Comparison of ENCODE assay signal across 1 cellular context in the genomic region with DNA sequence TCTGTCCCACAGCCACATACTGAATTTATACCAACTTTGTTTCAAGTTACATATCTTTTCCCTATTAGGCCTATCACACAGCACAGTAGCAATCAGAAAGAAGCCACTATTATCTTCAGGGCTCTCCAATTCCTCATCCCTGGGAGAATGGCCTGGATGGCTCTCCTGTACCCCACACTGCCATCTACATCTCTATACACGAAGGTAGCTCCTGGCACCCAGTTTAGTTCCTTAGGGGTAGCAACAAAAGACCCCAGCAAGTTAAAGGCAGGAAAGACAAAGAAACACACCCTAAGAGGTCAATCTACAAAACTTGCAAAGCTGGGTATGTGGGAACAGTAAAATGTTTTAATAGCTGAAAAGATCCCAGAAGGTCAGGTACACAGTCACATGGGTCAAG.
TF ChIP-seq lines count a peak whose summit lies in the region.

No MANE protein-coding gene starts in this region.

TF ChIP-seq in GM23338, 12 proteins besides CTCF, POLR2A, EP300 and RAD21 (continued from another document):
- TF ChIP-seq, protein P1, sequence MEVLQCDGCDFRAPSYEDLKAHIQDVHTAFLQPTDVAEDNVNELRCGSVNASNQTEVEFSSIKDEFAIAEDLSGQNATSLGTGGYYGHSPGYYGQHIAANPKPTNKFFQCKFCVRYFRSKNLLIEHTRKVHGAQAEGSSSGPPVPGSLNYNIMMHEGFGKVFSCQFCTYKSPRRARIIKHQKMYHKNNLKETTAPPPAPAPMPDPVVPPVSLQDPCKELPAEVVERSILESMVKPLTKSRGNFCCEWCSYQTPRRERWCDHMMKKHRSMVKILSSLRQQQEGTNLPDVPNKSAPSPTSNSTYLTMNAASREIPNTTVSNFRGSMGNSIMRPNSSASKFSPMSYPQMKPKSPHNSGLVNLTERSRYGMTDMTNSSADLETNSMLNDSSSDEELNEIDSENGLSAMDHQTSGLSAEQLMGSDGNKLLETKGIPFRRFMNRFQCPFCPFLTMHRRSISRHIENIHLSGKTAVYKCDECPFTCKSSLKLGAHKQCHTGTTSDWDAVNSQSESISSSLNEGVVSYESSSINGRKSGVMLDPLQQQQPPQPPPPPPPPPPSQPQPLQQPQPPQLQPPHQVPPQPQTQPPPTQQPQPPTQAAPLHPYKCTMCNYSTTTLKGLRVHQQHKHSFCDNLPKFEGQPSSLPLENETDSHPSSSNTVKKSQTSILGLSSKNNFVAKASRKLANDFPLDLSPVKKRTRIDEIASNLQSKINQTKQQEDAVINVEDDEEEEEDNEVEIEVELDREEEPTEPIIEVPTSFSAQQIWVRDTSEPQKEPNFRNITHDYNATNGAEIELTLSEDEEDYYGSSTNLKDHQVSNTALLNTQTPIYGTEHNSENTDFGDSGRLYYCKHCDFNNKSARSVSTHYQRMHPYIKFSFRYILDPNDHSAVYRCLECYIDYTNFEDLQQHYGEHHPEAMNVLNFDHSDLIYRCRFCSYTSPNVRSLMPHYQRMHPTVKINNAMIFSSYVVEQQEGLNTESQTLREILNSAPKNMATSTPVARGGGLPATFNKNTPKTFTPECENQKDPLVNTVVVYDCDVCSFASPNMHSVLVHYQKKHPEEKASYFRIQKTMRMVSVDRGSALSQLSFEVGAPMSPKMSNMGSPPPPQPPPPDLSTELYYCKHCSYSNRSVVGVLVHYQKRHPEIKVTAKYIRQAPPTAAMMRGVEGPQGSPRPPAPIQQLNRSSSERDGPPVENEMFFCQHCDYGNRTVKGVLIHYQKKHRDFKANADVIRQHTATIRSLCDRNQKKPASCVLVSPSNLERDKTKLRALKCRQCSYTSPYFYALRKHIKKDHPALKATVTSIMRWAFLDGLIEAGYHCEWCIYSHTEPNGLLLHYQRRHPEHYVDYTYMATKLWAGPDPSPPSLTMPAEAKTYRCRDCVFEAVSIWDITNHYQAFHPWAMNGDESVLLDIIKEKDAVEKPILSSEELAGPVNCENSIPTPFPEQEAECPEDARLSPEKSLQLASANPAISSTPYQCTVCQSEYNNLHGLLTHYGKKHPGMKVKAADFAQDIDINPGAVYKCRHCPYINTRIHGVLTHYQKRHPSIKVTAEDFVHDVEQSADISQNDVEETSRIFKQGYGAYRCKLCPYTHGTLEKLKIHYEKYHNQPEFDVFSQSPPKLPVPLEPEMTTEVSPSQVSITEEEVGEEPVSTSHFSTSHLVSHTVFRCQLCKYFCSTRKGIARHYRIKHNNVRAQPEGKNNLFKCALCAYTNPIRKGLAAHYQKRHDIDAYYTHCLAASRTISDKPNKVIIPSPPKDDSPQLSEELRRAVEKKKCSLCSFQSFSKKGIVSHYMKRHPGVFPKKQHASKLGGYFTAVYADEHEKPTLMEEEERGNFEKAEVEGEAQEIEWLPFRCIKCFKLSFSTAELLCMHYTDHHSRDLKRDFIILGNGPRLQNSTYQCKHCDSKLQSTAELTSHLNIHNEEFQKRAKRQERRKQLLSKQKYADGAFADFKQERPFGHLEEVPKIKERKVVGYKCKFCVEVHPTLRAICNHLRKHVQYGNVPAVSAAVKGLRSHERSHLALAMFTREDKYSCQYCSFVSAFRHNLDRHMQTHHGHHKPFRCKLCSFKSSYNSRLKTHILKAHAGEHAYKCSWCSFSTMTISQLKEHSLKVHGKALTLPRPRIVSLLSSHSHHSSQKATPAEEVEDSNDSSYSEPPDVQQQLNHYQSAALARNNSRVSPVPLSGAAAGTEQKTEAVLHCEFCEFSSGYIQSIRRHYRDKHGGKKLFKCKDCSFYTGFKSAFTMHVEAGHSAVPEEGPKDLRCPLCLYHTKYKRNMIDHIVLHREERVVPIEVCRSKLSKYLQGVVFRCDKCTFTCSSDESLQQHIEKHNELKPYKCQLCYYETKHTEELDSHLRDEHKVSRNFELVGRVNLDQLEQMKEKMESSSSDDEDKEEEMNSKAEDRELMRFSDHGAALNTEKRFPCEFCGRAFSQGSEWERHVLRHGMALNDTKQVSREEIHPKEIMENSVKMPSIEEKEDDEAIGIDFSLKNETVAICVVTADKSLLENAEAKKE (CRISPR knock-in tag; IDR thresholded peaks at IDR 0.05), result no peak
- TF ChIP-seq, protein P2, sequence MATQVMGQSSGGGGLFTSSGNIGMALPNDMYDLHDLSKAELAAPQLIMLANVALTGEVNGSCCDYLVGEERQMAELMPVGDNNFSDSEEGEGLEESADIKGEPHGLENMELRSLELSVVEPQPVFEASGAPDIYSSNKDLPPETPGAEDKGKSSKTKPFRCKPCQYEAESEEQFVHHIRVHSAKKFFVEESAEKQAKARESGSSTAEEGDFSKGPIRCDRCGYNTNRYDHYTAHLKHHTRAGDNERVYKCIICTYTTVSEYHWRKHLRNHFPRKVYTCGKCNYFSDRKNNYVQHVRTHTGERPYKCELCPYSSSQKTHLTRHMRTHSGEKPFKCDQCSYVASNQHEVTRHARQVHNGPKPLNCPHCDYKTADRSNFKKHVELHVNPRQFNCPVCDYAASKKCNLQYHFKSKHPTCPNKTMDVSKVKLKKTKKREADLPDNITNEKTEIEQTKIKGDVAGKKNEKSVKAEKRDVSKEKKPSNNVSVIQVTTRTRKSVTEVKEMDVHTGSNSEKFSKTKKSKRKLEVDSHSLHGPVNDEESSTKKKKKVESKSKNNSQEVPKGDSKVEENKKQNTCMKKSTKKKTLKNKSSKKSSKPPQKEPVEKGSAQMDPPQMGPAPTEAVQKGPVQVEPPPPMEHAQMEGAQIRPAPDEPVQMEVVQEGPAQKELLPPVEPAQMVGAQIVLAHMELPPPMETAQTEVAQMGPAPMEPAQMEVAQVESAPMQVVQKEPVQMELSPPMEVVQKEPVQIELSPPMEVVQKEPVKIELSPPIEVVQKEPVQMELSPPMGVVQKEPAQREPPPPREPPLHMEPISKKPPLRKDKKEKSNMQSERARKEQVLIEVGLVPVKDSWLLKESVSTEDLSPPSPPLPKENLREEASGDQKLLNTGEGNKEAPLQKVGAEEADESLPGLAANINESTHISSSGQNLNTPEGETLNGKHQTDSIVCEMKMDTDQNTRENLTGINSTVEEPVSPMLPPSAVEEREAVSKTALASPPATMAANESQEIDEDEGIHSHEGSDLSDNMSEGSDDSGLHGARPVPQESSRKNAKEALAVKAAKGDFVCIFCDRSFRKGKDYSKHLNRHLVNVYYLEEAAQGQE (IDR thresholded peaks at IDR 0.05; ENCODE audit: unreplicated experiment), result no peak
- TF ChIP-seq STAT1 (IDR thresholded peaks at IDR 0.05; ENCODE audit: unreplicated experiment) (no peak), CREB1 (CRISPR knock-in tag; IDR thresholded peaks at IDR 0.05; ENCODE audit: low read depth) (no peak), JUNB (IDR thresholded peaks at IDR 0.05; ENCODE audit: unreplicated experiment) (no peak), EZH2 (IDR thresholded peaks at IDR 0.05; ENCODE audit: low read depth, unreplicated experiment) (no peak)
